In the genomic region with DNA sequence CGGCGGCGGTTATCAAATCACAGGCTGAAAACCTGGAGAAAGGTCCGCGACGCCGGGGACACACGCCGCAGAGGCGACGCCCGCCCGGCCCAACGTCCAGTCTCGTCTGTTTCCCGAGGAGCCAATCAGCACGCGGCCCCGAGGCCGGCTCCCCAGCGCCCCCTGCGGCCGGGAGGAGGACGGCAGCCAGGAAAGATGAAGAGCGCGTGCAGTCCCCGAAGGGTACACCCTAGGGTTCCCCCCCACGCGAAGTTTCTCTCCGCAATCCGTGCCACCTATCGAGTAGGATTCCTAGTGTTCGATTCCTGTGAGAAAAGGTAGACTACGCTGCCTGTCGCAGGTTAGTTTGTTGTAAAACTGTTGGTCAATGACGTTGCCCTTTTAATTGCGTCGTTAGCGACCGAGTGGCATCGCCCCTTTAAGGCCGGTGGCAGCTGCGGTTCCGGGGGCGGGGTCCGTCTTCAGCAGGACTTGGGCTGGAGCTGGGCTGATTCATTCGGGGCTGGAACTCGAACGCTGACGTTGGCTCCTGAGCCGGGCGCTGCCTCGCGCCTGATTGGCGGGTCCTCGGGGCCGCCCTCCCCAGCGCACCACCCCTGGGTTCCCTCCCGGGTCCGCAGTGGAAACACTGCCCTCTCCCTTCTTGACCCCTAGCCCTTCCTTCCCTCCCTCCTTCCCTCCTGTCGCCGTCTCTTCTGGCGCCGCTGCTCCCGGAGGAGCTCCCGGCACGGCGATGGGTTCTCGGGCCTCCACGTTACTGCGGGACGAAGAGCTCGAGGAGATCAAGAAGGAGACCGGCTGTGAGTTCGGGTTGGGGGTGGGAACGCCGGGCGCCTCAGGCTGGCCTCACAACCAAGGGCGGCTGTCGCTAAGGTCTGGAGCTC, we compare ENCODE assay signal across 9 cellular contexts. TPM values are rescaled to one million over a fixed set of nuclear protein-coding genes. Genes with fewer than 3 reads are reported as not detected.
A peak's percentile ranks its signal among the peaks of the same experiment; 100 is the strongest.
DNase-seq lines count a peak whose midpoint lies in the region; ATAC-seq and TF ChIP-seq lines count a peak whose summit lies in the region.
"Had no signal": no experiment of that assay in that cellular context is flagged by ENCODE, and none has a peak within 500 bp of the region (broad histone marks: within the 10 kb centered on the region; RNA-seq: fewer than 3 reads in every experiment).

A gene (plus strand): TSS at position 619 of the 884 bp plus-strand sequence. CDS start 115 bp downstream, at position 734.
A gene with protein sequence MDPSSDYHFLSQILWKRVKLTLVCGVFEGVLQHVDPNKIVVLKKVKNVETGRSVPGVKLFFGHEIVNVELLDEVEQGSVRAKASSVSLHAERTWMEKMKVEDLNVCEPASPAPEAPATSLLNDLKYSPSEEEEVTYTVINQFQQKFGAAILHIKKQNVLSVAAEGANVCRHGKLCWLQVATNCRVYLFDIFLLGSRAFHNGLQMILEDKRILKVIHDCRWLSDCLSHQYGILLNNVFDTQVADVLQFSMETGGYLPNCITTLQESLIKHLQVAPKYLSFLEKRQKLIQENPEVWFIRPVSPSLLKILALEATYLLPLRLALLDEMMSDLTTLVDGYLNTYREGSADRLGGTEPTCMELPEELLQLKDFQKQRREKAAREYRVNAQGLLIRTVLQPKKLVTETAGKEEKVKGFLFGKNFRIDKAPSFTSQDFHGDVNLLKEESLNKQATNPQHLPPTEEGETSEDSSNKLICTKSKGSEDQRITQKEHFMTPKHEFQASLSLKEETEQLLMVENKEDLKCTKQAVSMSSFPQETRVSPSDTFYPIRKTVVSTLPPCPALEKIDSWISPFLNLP (minus strand): TSS at position 108 of the 884 bp plus-strand sequence. CDS start 4,182 bp downstream, outside the sequence.

- H3K27ac ChIP-seq in VCaP (peak within 1 kb of the TSS; percentile 73), mammary epithelial cell (ENCODE audit: insufficient read depth, low read depth, low read length) (peak within 1 kb of the TSS; percentile 89), iPS-20b (ENCODE audit: low read length) (peak within 1 kb of the TSS; percentile 48), skeletal muscle tissue (ENCODE audit: low read depth, low read length) (peak within 1 kb of the TSS; percentile 95)

- intact Hi-C loops in mammary epithelial cell (cut with micrococcal nuclease): loop anchor here (1.0 to 5.0 kb wide), 5 partner anchors 18 to 114 kb away; a partner anchor contains a TSS

- peak within 1 kb of the TSS; percentile 91 for H3K9ac ChIP-seq in mammary epithelial cell (ENCODE audit: insufficient read depth, low read length)
- H3K9ac ChIP-seq in iPS-20b (ENCODE audit: low read depth, low read length): peak within 1 kb of the TSS; percentile 85
- H3K9ac ChIP-seq in skeletal muscle tissue (ENCODE audit: low read depth in 1 of 3, low read length in 3 of 3): peak within 1 kb of the TSS; percentile 88 to 97 (median 97)

- H3K36me3 ChIP-seq in mammary epithelial cell (ENCODE audit: insufficient read depth, low read length) (no peaks in the 10 kb centered on the region), iPS-20b (ENCODE audit: insufficient read depth, low read depth, low read length) (no peaks in the 10 kb centered on the region), skeletal muscle tissue (ENCODE audit: control insufficient read depth in 3 of 3, insufficient read depth in 3 of 3, low read length in 3 of 3) (no peaks in the 10 kb centered on the region)

- CTCF ChIA-PET in mammary epithelial cell (lab: Charles Lee; ENCODE audit: low non-redundant PET): interaction anchor here (0.6 to 1.0 kb wide), 5 partner anchors 19 to 284 kb away, joined by 3 to 5 read pairs (median 3); no protein-coding TSS in a partner anchor

- 8% methylated on average over 23 of the region's 80 CpGs for WGBS in mammary epithelial cell (ENCODE audit: low coverage, missing lambda C conversion rate)

- dilution Hi-C loops in mammary epithelial cell (cut with HindIII; ENCODE audit: low sequenced_read_pairs): no loop called here

- peak; percentile 95 for TF ChIP-seq CTCF in VCaP (conservative IDR thresholded peaks at IDR 0.05)
- peak; percentile 82 to 93 for TF ChIP-seq CTCF in mammary epithelial cell (conservative IDR thresholded peaks at IDR 0.05 in 1 of 2, IDR thresholded peaks at IDR 0.05 in 1 of 2; ENCODE audit: extremely low read depth in 1 of 2, insufficient read depth in 1 of 2, low read depth in 1 of 2, low read length in 2 of 2)

- ATAC-seq in GM18873 (IDR thresholded peaks at IDR 0.05; ENCODE audit: low FRiP score, unreplicated experiment) (peak; percentile 80), HG03135 (IDR thresholded peaks at IDR 0.05; ENCODE audit: unreplicated experiment) (peak; percentile 94)

- no peaks in the 10 kb centered on the region for H3K27me3 ChIP-seq in mammary epithelial cell (ENCODE audit: insufficient read depth, low read length)
- no peaks in the 10 kb centered on the region for H3K27me3 ChIP-seq in iPS-20b (ENCODE audit: insufficient read depth, low read length)
- H3K27me3 ChIP-seq in skeletal muscle tissue (ENCODE audit: control insufficient read depth in 3 of 3, insufficient read depth in 3 of 3, low read length in 3 of 3): no peaks in the 10 kb centered on the region

- BruUV-seq in mammary epithelial cell (replicated peaks; lab: Mats Ljungman, UMichigan): no TSS peak

- H3K4me3 ChIP-seq in mammary epithelial cell (replicated peaks in 1 of 3; ENCODE audit: insufficient read depth in 1 of 3, low read depth in 2 of 3, low read length in 3 of 3): peak within 1 kb of the TSS; percentile 93 to 98 (median 93)
- peak within 1 kb of the TSS; percentile 90 for H3K4me3 ChIP-seq in iPS-20b (ENCODE audit: low read length)
- H3K4me3 ChIP-seq in skeletal muscle tissue (ENCODE audit: low read length in 3 of 3): peak within 1 kb of the TSS; percentile 68 to 97 (median 97)

- H3K9me3 ChIP-seq in mammary epithelial cell (replicated peaks; ENCODE audit: insufficient read depth, low read length): no peaks in the 10 kb centered on the region
- H3K9me3 ChIP-seq in iPS-20b (ENCODE audit: insufficient read depth, low read depth, low read length): no peaks in the 10 kb centered on the region
- H3K9me3 ChIP-seq in skeletal muscle tissue (ENCODE audit: control insufficient read depth in 3 of 3, low read length in 3 of 3): no peaks in the 10 kb centered on the region

- H3K4me2 ChIP-seq in mammary epithelial cell (ENCODE audit: insufficient read depth, low read depth, low read length): peak within 1 kb of the TSS; percentile 84

- H2AFZ ChIP-seq in mammary epithelial cell (ENCODE audit: low read depth, low read length): peak within 1 kb of the TSS; percentile 93

- peaks cover 25% of the 10 kb centered on the region for H3K4me1 ChIP-seq in mammary epithelial cell (ENCODE audit: insufficient read depth, low read length)
- H3K4me1 ChIP-seq in iPS-20b (ENCODE audit: insufficient read depth, low read length): peaks cover 3% of the 10 kb centered on the region; the same call in 1 of the 2 replicates
- H3K4me1 ChIP-seq in skeletal muscle tissue (ENCODE audit: control insufficient read depth in 3 of 3, insufficient read depth in 3 of 3, low read length in 3 of 3): peaks cover 22 to 30% (median 23%) of the 10 kb centered on the region in 3 donors

- H3K79me2 ChIP-seq in mammary epithelial cell (ENCODE audit: insufficient read depth, low read length): peaks cover 49% of the 10 kb centered on the region

- no peaks in the 10 kb centered on the region for H4K20me1 ChIP-seq in mammary epithelial cell (ENCODE audit: insufficient read depth, low read length)

- in situ Hi-C loops in mammary epithelial cell (cut with MboI; ENCODE audit: low sequenced_read_pairs in 2 of 2): no loop called here

- DNase-seq in AG08395 (ENCODE audit: low spot score): peak; percentile 98
- DNase-seq in NCI-H2196 (lab: John Stamatoyannopoulos, UW; ENCODE audit: unreplicated experiment): peak; percentile 82
- DNase-seq in mammary epithelial cell: peak; percentile 97

RNA-seq across cellular contexts. Expression of the first gene that starts in this region (rescaled TPM):
- total RNA-seq in mammary epithelial cell: 100 to 1,000 TPM; 132 to 138 TPM
- 75.9 TPM for polyA plus RNA-seq in mammary epithelial cell
- polyA minus RNA-seq in mammary epithelial cell: 262 TPM
- total RNA-seq in skeletal muscle tissue: 44.9 TPM

RNA-seq across cellular contexts. Expression of the second gene that starts in this region (rescaled TPM):
- total RNA-seq in mammary epithelial cell: not detected
- 0.08 TPM for polyA plus RNA-seq in mammary epithelial cell
- not detected for polyA minus RNA-seq in mammary epithelial cell
- not detected for total RNA-seq in skeletal muscle tissue
- total RNA-seq: T-helper 1 cell treated with Interleukin-12 subunit alpha and Interleukin-12 subunit beta and Interleukin-4 antibody, amounts not matched to agents 30 ng/mL and 1 ng/mL, for 36 hours had no signal

Comparison
In these comparisons a context has a peak if more than half of its experiments do, and no peak if none do; other contexts are left out.
1. Peak in every context shown above with its lines: DNase-seq, ATAC-seq, H3K4me3 ChIP-seq and H3K27ac ChIP-seq.